In genomic region chr1:100649128-100649527, GRCh38 we compare ENCODE assay signal across 24 cellular contexts.
"Had no signal": no experiment of that assay in that cellular context is flagged by ENCODE, and none has a peak within 500 bp of the region (broad histone marks: within the 10 kb centered on the region; RNA-seq: fewer than 3 reads in every experiment).

No MANE protein-coding gene starts in this region.

- ATAC-seq: natural killer cell treated with Interleukin-12 subunit alpha and Interleukin-12 subunit beta and Interleukin-15 and Interleukin-18, amount 100 ng/mL, for 72 hours; right cardiac atrium; sciatic nerve; stimulated activated naive B cell treated with anti-CD40 and anti-IgM and Interleukin-4, amounts not matched to agents 10 μg/mL and 1 μg/mL and 100 μg/mL, for 72 hours; stimulated activated naive CD8-positive, alpha-beta T cell treated with anti-CD3 and anti-CD28 coated beads, Interleukin-15, Interleukin-2, amounts not matched to agents 100 U/mL and 50 U/mL, for 24 hours had no signal

- DNase-seq: hypothalamus; islet precursor cell; left ventricle myocardium inferior; mesendoderm; naive B cell; ovary; retina; right cardiac atrium; stimulated activated CD4-positive, alpha-beta T cell treated with anti-CD3 and anti-CD28 coated beads, Interleukin-12 subunit alpha, Interleukin-12 subunit beta, amount 100 ng/mL, for 4 hours; stimulated activated CD4-positive, alpha-beta T cell treated with anti-CD3 and anti-CD28 coated beads, Interleukin-15, amount 100 ng/mL, for 24 hours; stimulated activated CD4-positive, alpha-beta T cell treated with anti-CD3 and anti-CD28 coated beads, Interleukin-2, amount 100 ng/mL, for 24 hours; stimulated activated CD4-positive, alpha-beta T cell treated with anti-CD3 and anti-CD28 coated beads, Interleukin-4, amount 100 ng/mL, for 1 hour; stimulated activated naive B cell treated with anti-CD40 and anti-IgM and Interleukin-4, amounts not matched to agents 10 μg/mL and 1 μg/mL and 100 μg/mL, for 72 hours; stimulated activated naive CD8-positive, alpha-beta T cell treated with anti-CD3 and anti-CD28 coated beads, Interleukin-15, Interleukin-2, amounts not matched to agents 100 U/mL and 50 U/mL, for 24 hours; stomach; testis; thyroid gland; transverse colon; upper lobe of left lung had no signal

- H3K4me3 ChIP-seq: left ventricle myocardium inferior, lung, ovary, skin epidermis, stomach, testis, thyroid gland, transverse colon, upper lobe of left lung, vagina had no signal
